Comparison of ENCODE assay signal across 1 cellular context in genomic region chr11:66048525-66049313, GRCh38.
TF ChIP-seq lines count a peak whose summit lies in the region.

Gene GAL3ST3 (minus strand): TSS chr11:66049161. CDS start chr11:66045415, 3,746 bp downstream.

TF ChIP-seq in WTC11, 78 proteins besides CTCF, POLR2A, EP300 and RAD21 (continued from another document):
- 0 out of 2 replicates have a peak, but pooled peaks have one; percentile 51 for TF ChIP-seq MAX (CRISPR knock-in tag; IDR thresholded peaks at IDR 0.05)
- no peak for TF ChIP-seq ZNF263 (CRISPR knock-in tag; IDR thresholded peaks at IDR 0.05; ENCODE audit: low read depth)
- peak; percentile 39; the same call in 1 of the 2 replicates for TF ChIP-seq USF2 (CRISPR knock-in tag; IDR thresholded peaks at IDR 0.05)
- peak; percentile 63; the same call in 1 of the 2 replicates for TF ChIP-seq ZBTB43 (CRISPR knock-in tag; IDR thresholded peaks at IDR 0.05)
- peak; percentile 68; the same call in 1 of the 2 replicates for TF ChIP-seq HMGXB4 (CRISPR knock-in tag; IDR thresholded peaks at IDR 0.05)
- no peak for TF ChIP-seq ETV6 (CRISPR knock-in tag; IDR thresholded peaks at IDR 0.05)
- TF ChIP-seq RELA (CRISPR knock-in tag; IDR thresholded peaks at IDR 0.05; ENCODE audit: borderline replicate concordance): no peak
- 0 out of 2 replicates have a peak, but pooled peaks have one; percentile 10 for TF ChIP-seq FOXP4 (CRISPR knock-in tag; IDR thresholded peaks at IDR 0.05)
- peak; percentile 64; the same call in 1 of the 2 replicates for TF ChIP-seq FOXP1 (CRISPR knock-in tag; IDR thresholded peaks at IDR 0.05; ENCODE audit: borderline replicate concordance)
- no peak for TF ChIP-seq ATF1 (CRISPR knock-in tag; IDR thresholded peaks at IDR 0.05)
- TF ChIP-seq USF1 (CRISPR knock-in tag; IDR thresholded peaks at IDR 0.05): no peak
- 0 out of 2 replicates have a peak, but pooled peaks have one; percentile 46 for TF ChIP-seq TEAD1 (CRISPR knock-in tag; IDR thresholded peaks at IDR 0.05)
- TF ChIP-seq ERG (CRISPR knock-in tag; IDR thresholded peaks at IDR 0.05): no peak
